ENCODE assay signal across 2 cellular contexts in the genomic region with DNA sequence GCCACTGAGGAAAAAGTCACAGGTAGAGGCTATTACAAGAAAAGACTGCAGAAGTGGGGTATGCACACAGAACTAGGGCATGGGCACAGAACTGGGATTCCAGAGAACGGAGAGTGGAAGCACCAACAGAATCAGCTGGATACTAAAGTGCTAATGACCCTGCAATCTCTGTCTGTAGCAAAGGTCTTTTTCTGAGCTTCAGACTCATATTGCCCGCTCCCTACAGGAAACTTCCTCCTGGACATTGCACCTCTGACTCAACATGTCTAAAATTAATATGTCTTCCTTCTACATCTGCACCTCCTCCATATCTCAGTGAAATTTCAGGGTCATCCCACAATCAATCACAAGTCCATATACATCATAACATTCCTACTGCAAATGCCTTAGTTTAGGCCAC.
TF ChIP-seq lines count a peak whose summit lies in the region.

No MANE protein-coding gene starts in this region.

TF ChIP-seq in GM23338, 12 proteins besides CTCF, POLR2A, EP300 and RAD21 (continues in another document):
- no peak for TF ChIP-seq EZH2 (IDR thresholded peaks at IDR 0.05; ENCODE audit: low read depth, unreplicated experiment)
- TF ChIP-seq, protein P1, sequence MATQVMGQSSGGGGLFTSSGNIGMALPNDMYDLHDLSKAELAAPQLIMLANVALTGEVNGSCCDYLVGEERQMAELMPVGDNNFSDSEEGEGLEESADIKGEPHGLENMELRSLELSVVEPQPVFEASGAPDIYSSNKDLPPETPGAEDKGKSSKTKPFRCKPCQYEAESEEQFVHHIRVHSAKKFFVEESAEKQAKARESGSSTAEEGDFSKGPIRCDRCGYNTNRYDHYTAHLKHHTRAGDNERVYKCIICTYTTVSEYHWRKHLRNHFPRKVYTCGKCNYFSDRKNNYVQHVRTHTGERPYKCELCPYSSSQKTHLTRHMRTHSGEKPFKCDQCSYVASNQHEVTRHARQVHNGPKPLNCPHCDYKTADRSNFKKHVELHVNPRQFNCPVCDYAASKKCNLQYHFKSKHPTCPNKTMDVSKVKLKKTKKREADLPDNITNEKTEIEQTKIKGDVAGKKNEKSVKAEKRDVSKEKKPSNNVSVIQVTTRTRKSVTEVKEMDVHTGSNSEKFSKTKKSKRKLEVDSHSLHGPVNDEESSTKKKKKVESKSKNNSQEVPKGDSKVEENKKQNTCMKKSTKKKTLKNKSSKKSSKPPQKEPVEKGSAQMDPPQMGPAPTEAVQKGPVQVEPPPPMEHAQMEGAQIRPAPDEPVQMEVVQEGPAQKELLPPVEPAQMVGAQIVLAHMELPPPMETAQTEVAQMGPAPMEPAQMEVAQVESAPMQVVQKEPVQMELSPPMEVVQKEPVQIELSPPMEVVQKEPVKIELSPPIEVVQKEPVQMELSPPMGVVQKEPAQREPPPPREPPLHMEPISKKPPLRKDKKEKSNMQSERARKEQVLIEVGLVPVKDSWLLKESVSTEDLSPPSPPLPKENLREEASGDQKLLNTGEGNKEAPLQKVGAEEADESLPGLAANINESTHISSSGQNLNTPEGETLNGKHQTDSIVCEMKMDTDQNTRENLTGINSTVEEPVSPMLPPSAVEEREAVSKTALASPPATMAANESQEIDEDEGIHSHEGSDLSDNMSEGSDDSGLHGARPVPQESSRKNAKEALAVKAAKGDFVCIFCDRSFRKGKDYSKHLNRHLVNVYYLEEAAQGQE (IDR thresholded peaks at IDR 0.05; ENCODE audit: unreplicated experiment), result no peak
- TF ChIP-seq ZNF114 (CRISPR knock-in tag; IDR thresholded peaks at IDR 0.05), result no peak
- TF ChIP-seq STAT1 (IDR thresholded peaks at IDR 0.05; ENCODE audit: unreplicated experiment), result no peak
- no peak for TF ChIP-seq JUNB (IDR thresholded peaks at IDR 0.05; ENCODE audit: unreplicated experiment)
- TF ChIP-seq EZH2phosphoT487 (IDR thresholded peaks at IDR 0.05; ENCODE audit: unreplicated experiment), result no peak
- TF ChIP-seq, protein P2, sequence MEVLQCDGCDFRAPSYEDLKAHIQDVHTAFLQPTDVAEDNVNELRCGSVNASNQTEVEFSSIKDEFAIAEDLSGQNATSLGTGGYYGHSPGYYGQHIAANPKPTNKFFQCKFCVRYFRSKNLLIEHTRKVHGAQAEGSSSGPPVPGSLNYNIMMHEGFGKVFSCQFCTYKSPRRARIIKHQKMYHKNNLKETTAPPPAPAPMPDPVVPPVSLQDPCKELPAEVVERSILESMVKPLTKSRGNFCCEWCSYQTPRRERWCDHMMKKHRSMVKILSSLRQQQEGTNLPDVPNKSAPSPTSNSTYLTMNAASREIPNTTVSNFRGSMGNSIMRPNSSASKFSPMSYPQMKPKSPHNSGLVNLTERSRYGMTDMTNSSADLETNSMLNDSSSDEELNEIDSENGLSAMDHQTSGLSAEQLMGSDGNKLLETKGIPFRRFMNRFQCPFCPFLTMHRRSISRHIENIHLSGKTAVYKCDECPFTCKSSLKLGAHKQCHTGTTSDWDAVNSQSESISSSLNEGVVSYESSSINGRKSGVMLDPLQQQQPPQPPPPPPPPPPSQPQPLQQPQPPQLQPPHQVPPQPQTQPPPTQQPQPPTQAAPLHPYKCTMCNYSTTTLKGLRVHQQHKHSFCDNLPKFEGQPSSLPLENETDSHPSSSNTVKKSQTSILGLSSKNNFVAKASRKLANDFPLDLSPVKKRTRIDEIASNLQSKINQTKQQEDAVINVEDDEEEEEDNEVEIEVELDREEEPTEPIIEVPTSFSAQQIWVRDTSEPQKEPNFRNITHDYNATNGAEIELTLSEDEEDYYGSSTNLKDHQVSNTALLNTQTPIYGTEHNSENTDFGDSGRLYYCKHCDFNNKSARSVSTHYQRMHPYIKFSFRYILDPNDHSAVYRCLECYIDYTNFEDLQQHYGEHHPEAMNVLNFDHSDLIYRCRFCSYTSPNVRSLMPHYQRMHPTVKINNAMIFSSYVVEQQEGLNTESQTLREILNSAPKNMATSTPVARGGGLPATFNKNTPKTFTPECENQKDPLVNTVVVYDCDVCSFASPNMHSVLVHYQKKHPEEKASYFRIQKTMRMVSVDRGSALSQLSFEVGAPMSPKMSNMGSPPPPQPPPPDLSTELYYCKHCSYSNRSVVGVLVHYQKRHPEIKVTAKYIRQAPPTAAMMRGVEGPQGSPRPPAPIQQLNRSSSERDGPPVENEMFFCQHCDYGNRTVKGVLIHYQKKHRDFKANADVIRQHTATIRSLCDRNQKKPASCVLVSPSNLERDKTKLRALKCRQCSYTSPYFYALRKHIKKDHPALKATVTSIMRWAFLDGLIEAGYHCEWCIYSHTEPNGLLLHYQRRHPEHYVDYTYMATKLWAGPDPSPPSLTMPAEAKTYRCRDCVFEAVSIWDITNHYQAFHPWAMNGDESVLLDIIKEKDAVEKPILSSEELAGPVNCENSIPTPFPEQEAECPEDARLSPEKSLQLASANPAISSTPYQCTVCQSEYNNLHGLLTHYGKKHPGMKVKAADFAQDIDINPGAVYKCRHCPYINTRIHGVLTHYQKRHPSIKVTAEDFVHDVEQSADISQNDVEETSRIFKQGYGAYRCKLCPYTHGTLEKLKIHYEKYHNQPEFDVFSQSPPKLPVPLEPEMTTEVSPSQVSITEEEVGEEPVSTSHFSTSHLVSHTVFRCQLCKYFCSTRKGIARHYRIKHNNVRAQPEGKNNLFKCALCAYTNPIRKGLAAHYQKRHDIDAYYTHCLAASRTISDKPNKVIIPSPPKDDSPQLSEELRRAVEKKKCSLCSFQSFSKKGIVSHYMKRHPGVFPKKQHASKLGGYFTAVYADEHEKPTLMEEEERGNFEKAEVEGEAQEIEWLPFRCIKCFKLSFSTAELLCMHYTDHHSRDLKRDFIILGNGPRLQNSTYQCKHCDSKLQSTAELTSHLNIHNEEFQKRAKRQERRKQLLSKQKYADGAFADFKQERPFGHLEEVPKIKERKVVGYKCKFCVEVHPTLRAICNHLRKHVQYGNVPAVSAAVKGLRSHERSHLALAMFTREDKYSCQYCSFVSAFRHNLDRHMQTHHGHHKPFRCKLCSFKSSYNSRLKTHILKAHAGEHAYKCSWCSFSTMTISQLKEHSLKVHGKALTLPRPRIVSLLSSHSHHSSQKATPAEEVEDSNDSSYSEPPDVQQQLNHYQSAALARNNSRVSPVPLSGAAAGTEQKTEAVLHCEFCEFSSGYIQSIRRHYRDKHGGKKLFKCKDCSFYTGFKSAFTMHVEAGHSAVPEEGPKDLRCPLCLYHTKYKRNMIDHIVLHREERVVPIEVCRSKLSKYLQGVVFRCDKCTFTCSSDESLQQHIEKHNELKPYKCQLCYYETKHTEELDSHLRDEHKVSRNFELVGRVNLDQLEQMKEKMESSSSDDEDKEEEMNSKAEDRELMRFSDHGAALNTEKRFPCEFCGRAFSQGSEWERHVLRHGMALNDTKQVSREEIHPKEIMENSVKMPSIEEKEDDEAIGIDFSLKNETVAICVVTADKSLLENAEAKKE (CRISPR knock-in tag; IDR thresholded peaks at IDR 0.05), result no peak
- TF ChIP-seq NANOG (IDR thresholded peaks at IDR 0.05; ENCODE audit: borderline replicate concordance), result no peak
- no peak for TF ChIP-seq ETS1 (IDR thresholded peaks at IDR 0.05)
- no peak for TF ChIP-seq POLR2AphosphoS5 (IDR thresholded peaks at IDR 0.05; ENCODE audit: low read depth)

TF ChIP-seq in H1, 55 proteins besides CTCF, POLR2A, EP300 and RAD21:
- TF ChIP-seq KDM4A (IDR thresholded peaks at IDR 0.05; ENCODE audit: low read depth, low read length, severe bottlenecking), result no peak
- TF ChIP-seq TBP (IDR thresholded peaks at IDR 0.05; ENCODE audit: low read depth, low read length), result no peak
